Comparison of ENCODE assay signal across 18 cellular contexts in the genomic region with DNA sequence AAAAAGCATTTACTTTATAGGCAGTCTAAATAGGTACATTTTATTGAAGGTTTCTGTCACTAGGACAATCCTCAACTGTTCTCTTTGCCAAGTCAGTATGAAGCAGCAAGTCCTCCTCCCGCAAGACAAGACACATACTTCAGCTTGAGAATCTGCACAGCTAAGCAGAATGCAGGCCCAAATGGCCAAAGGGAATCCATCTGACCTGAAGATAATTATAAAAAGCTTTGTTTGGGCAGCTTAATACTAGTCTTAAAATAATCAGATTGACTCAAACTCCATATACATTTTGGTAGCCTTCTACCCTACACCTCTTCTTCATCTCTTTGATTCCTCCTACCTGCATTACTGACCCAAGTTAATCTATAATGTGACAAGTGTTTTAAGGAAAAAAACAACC. TPM values are rescaled to one million over a fixed set of nuclear protein-coding genes. Genes with fewer than 3 reads are reported as not detected.
A peak's percentile ranks its signal among the peaks of the same experiment; 100 is the strongest.
DNase-seq lines count a peak whose midpoint lies in the region; ATAC-seq and TF ChIP-seq lines count a peak whose summit lies in the region.
"Had no signal": no experiment of that assay in that cellular context is flagged by ENCODE, and none has a peak within 500 bp of the region (broad histone marks: within the 10 kb centered on the region; RNA-seq: fewer than 3 reads in every experiment).

No MANE protein-coding gene starts in this region.

- H3K9ac ChIP-seq in SK-N-SH (no peak overlapping the region), Loucy (ENCODE audit: low read depth, low read length, poor library complexity, severe bottlenecking) (peak overlapping the region; percentile 90)

- CTCF ChIA-PET in SK-N-SH (lab: Yijun Ruan, JAX) = interaction anchor here (0.7 to 1.3 kb wide), 2 partner anchors 21 to 1128 kb away, joined by 3 read pairs; no protein-coding TSS in a partner anchor

- H3K4me3 ChIP-seq in SK-N-SH (ENCODE audit: low read depth in 2 of 2, low read length in 1 of 2) (no peak overlapping the region), Loucy (ENCODE audit: low read length, poor library complexity, severe bottlenecking) (peak overlapping the region; percentile 87), dorsolateral prefrontal cortex (peak overlapping the region in 57 of 59 donors; percentile 17 to 98 (median 88)), coronary artery (no peak overlapping the region)
- H3K4me3 ChIP-seq: prostate gland had no signal

- H3K36me3 ChIP-seq in SK-N-SH (replicated peaks in 1 of 2; ENCODE audit: control insufficient read depth in 1 of 2, insufficient read depth in 2 of 2, low read length in 1 of 2) (peaks cover 28 to 35% of the 10 kb centered on the region in 2 experiments), Loucy (ENCODE audit: insufficient read depth, low read length) (peaks cover 5% of the 10 kb centered on the region; the same call in 1 of the 2 replicates)
- H3K36me3 ChIP-seq: prostate gland had no signal

- H3K27me3 ChIP-seq in SK-N-SH (ENCODE audit: insufficient read depth) = no peaks in the 10 kb centered on the region
- no peaks in the 10 kb centered on the region for H3K27me3 ChIP-seq in Loucy (ENCODE audit: insufficient read depth, low read length, poor library complexity, severe bottlenecking)
- no peaks in the 10 kb centered on the region for H3K27me3 ChIP-seq in dorsolateral prefrontal cortex

- TF ChIP-seq CTCF in SK-N-SH (IDR thresholded peaks at IDR 0.05) = no peak
- no peak for TF ChIP-seq CTCF in Loucy (conservative IDR thresholded peaks at IDR 0.05; ENCODE audit: low read length)
- TF ChIP-seq CTCF in dorsolateral prefrontal cortex (IDR thresholded peaks at IDR 0.05 in 54 of 56, conservative IDR thresholded peaks at IDR 0.05 in 2 of 56; ENCODE audit: low read depth in 1 of 56, partially characterized antibody in 56 of 56) = no peak
- no peak for TF ChIP-seq CTCF in coronary artery (IDR thresholded peaks at IDR 0.05)

- H3F3A ChIP-seq in SK-N-SH (replicated peaks; ENCODE audit: insufficient read depth) = no peaks in the 10 kb centered on the region
- no peaks in the 10 kb centered on the region for H3F3A ChIP-seq in Loucy (ENCODE audit: low read depth)

- H2AFZ ChIP-seq in SK-N-SH (ENCODE audit: low read depth) (no peak overlapping the region), Loucy (ENCODE audit: low read length) (no peak overlapping the region)

- H4K20me1 ChIP-seq in SK-N-SH (ENCODE audit: insufficient read depth) = no peaks in the 10 kb centered on the region
- H4K20me1 ChIP-seq in Loucy (ENCODE audit: insufficient read depth, low read length, poor library complexity, severe bottlenecking) = no peaks in the 10 kb centered on the region

- H3K79me2 ChIP-seq in SK-N-SH (ENCODE audit: insufficient read depth) = peaks cover 13% of the 10 kb centered on the region
- peaks cover 17% of the 10 kb centered on the region for H3K79me2 ChIP-seq in Loucy (ENCODE audit: insufficient read depth, low read length)

- H3K4me2 ChIP-seq in SK-N-SH = 0 out of 2 replicates have a peak overlapping the region, but pooled peaks have one; percentile 71
- peak overlapping the region; percentile 88 for H3K4me2 ChIP-seq in Loucy (ENCODE audit: low read depth, low read length, poor library complexity, severe bottlenecking)

- peaks cover 0 to 2% of the 10 kb centered on the region in 2 experiments; a peak in 1 of 4 replicates for H3K4me1 ChIP-seq in SK-N-SH (ENCODE audit: control insufficient read depth in 1 of 2, insufficient read depth in 2 of 2, low read depth in 1 of 2, low read length in 1 of 2)
- peaks cover 23% of the 10 kb centered on the region for H3K4me1 ChIP-seq in Loucy (ENCODE audit: insufficient read depth, low read length, poor library complexity, severe bottlenecking)
- H3K4me1 ChIP-seq: prostate gland had no signal

- H3K27ac ChIP-seq in SK-N-SH (ENCODE audit: low read depth in 2 of 2, low read length in 1 of 2) (no peak overlapping the region), dorsolateral prefrontal cortex (peak overlapping the region in 50 of 59 donors; percentile 25 to 96 (median 90)), coronary artery (no peak overlapping the region)
- H3K27ac ChIP-seq: prostate gland had no signal

- no peak for TF ChIP-seq RAD21 in SK-N-SH (IDR thresholded peaks at IDR 0.05; ENCODE audit: low read length)

- POLR2A ChIA-PET in SK-N-SH (lab: Yijun Ruan, JAX) = no interaction called here

- ATAC-seq in SK-N-SH treated with all-trans-retinoic acid at 6 μM for 48 hours (no peak), HG02642 (IDR thresholded peaks at IDR 0.05; ENCODE audit: poor library complexity, unreplicated experiment) (no peak)
- ATAC-seq: activated CD4-positive, CD25-positive, alpha-beta regulatory T cell treated with anti-CD3 and anti-CD28 coated beads, Interleukin-2, amount 50 U/mL, for 24 hours had no signal

- H3K9me2 ChIP-seq in SK-N-SH = no peaks in the 10 kb centered on the region
- no peaks in the 10 kb centered on the region for H3K9me2 ChIP-seq in Loucy (replicated peaks; ENCODE audit: low read depth, low read length)

- H3K9me3 ChIP-seq in SK-N-SH (no peaks in the 10 kb centered on the region), Loucy (ENCODE audit: insufficient read depth, low read depth, low read length) (no peaks in the 10 kb centered on the region)
- H3K9me3 ChIP-seq: prostate gland had no signal

- TF ChIP-seq EP300 in SK-N-SH (IDR thresholded peaks at IDR 0.05; ENCODE audit: borderline replicate concordance in 1 of 2, low read depth in 1 of 2, low read length in 1 of 2) = no peak

- WGBS in SK-N-SH (ENCODE audit: low lambda C conversion rate) = 92% methylated on average over 1 of the region's 1 CpG

- intact Hi-C loops in dorsolateral prefrontal cortex (cut with DNase I) = no loop called here
- intact Hi-C loops in posterior cingulate gyrus (cut with DNase I) = no loop called here

- DNase-seq in SK-N-SH = no peak
- no peak for DNase-seq in dorsolateral prefrontal cortex
- DNase-seq in pons (ENCODE audit: low spot score) = peak; percentile 68
- DNase-seq in posterior cingulate gyrus = no peak
- DNase-seq in coronary artery (ENCODE audit: low spot score) = no peak
- DNase-seq: activated T-cell treated with anti-CD3 and anti-CD28 coated beads for 4 hours, aorta, cortex of kidney, GF-D8, head of caudate nucleus, HFFc6, islet precursor cell, NCI-H146 had no signal

TF ChIP-seq in SK-N-SH, 30 proteins besides CTCF, POLR2A, EP300 and RAD21 (continues in another document):
- TF ChIP-seq, protein P1, sequence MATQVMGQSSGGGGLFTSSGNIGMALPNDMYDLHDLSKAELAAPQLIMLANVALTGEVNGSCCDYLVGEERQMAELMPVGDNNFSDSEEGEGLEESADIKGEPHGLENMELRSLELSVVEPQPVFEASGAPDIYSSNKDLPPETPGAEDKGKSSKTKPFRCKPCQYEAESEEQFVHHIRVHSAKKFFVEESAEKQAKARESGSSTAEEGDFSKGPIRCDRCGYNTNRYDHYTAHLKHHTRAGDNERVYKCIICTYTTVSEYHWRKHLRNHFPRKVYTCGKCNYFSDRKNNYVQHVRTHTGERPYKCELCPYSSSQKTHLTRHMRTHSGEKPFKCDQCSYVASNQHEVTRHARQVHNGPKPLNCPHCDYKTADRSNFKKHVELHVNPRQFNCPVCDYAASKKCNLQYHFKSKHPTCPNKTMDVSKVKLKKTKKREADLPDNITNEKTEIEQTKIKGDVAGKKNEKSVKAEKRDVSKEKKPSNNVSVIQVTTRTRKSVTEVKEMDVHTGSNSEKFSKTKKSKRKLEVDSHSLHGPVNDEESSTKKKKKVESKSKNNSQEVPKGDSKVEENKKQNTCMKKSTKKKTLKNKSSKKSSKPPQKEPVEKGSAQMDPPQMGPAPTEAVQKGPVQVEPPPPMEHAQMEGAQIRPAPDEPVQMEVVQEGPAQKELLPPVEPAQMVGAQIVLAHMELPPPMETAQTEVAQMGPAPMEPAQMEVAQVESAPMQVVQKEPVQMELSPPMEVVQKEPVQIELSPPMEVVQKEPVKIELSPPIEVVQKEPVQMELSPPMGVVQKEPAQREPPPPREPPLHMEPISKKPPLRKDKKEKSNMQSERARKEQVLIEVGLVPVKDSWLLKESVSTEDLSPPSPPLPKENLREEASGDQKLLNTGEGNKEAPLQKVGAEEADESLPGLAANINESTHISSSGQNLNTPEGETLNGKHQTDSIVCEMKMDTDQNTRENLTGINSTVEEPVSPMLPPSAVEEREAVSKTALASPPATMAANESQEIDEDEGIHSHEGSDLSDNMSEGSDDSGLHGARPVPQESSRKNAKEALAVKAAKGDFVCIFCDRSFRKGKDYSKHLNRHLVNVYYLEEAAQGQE (IDR thresholded peaks at IDR 0.05; ENCODE audit: low read depth, low read length) = no peak
- no peak for TF ChIP-seq NRF1 (IDR thresholded peaks at IDR 0.05; ENCODE audit: low read depth, low read length)
- no peak for TF ChIP-seq ELF1 (IDR thresholded peaks at IDR 0.05)

TF ChIP-seq in SK-N-SH treated with all-trans-retinoic acid at 6 μM for 48 hours, 23 proteins besides CTCF, POLR2A, EP300 and RAD21 (continues in another document):
- TF ChIP-seq, protein P2, sequence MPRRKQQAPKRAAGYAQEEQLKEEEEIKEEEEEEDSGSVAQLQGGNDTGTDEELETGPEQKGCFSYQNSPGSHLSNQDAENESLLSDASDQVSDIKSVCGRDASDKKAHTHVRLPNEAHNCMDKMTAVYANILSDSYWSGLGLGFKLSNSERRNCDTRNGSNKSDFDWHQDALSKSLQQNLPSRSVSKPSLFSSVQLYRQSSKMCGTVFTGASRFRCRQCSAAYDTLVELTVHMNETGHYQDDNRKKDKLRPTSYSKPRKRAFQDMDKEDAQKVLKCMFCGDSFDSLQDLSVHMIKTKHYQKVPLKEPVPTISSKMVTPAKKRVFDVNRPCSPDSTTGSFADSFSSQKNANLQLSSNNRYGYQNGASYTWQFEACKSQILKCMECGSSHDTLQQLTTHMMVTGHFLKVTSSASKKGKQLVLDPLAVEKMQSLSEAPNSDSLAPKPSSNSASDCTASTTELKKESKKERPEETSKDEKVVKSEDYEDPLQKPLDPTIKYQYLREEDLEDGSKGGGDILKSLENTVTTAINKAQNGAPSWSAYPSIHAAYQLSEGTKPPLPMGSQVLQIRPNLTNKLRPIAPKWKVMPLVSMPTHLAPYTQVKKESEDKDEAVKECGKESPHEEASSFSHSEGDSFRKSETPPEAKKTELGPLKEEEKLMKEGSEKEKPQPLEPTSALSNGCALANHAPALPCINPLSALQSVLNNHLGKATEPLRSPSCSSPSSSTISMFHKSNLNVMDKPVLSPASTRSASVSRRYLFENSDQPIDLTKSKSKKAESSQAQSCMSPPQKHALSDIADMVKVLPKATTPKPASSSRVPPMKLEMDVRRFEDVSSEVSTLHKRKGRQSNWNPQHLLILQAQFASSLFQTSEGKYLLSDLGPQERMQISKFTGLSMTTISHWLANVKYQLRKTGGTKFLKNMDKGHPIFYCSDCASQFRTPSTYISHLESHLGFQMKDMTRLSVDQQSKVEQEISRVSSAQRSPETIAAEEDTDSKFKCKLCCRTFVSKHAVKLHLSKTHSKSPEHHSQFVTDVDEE (CRISPR knock-in tag; IDR thresholded peaks at IDR 0.05) = no peak
- TF ChIP-seq ZFP3 (CRISPR knock-in tag; IDR thresholded peaks at IDR 0.05) = no peak
- no peak for TF ChIP-seq GLIS3 (CRISPR knock-in tag; IDR thresholded peaks at IDR 0.05)
- no peak for TF ChIP-seq SNAI2 (CRISPR knock-in tag; IDR thresholded peaks at IDR 0.05)

RNA-seq across cellular contexts. Expression of a gene that starts 1.8 kb away (rescaled TPM):
- 34.3 and 52.6 TPM in 2 replicates for polyA plus RNA-seq in SK-N-SH (2012; rRNA removed)
- 42.4 and 45.2 TPM in 2 replicates for polyA plus RNA-seq in SK-N-SH (2012; cell fraction: cytosol; rRNA removed)
- 40.6 and 62.3 TPM in 2 replicates for polyA plus RNA-seq in SK-N-SH (2012; cell fraction: nucleus; rRNA removed)
- 100 to 1,000 TPM in 118 of 120 experiments, 10 to 100 TPM in 2; 71.4 to 393 (median 221) TPM for total RNA-seq in dorsolateral prefrontal cortex

Comparison
In these comparisons a context has a peak if more than half of its experiments do, and no peak if none do; other contexts are left out.
1. H3K27ac ChIP-seq: peak in dorsolateral prefrontal cortex (50 of 59); none in SK-N-SH (0 of 2) and coronary artery (0 of 2).
2. H3K4me3 ChIP-seq: peak in Loucy (single experiment) and dorsolateral prefrontal cortex (57 of 59); none in SK-N-SH (0 of 2) and coronary artery (single experiment).